In the genomic region with DNA sequence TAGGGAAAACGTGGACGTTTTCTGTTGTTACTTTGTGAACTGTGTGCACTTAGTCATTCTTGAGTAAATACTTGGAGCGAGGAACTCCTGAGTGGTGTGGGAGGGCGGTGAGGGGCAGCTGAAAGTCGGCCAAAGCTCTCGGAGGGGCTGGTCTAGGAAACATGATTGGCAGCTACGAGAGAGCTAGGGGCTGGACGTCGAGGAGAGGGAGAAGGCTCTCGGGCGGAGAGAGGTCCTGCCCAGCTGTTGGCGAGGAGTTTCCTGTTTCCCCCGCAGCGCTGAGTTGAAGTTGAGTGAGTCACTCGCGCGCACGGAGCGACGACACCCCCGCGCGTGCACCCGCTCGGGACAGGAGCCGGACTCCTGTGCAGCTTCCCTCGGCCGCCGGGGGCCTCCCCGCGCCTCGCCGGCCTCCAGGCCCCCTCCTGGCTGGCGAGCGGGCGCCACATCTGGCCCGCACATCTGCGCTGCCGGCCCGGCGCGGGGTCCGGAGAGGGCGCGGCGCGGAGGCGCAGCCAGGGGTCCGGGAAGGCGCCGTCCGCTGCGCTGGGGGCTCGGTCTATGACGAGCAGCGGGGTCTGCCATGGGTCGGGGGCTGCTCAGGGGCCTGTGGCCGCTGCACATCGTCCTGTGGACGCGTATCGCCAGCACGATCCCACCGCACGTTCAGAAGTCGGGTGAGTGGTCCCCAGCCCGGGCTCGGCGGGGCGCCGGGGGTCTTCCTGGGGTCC, we compare ENCODE assay signal across 1 cellular context.
A peak's percentile ranks its signal among the peaks of the same experiment; 100 is the strongest.
TF ChIP-seq lines count a peak whose summit lies in the region.

A gene (plus strand): TSS at position 301 of the 731 bp plus-strand sequence. CDS start 283 bp downstream, at position 584.

TF ChIP-seq in HepG2, 621 proteins besides CTCF, POLR2A, EP300 and RAD21 (continued from another document and continues in another):
- TF ChIP-seq, protein P1, sequence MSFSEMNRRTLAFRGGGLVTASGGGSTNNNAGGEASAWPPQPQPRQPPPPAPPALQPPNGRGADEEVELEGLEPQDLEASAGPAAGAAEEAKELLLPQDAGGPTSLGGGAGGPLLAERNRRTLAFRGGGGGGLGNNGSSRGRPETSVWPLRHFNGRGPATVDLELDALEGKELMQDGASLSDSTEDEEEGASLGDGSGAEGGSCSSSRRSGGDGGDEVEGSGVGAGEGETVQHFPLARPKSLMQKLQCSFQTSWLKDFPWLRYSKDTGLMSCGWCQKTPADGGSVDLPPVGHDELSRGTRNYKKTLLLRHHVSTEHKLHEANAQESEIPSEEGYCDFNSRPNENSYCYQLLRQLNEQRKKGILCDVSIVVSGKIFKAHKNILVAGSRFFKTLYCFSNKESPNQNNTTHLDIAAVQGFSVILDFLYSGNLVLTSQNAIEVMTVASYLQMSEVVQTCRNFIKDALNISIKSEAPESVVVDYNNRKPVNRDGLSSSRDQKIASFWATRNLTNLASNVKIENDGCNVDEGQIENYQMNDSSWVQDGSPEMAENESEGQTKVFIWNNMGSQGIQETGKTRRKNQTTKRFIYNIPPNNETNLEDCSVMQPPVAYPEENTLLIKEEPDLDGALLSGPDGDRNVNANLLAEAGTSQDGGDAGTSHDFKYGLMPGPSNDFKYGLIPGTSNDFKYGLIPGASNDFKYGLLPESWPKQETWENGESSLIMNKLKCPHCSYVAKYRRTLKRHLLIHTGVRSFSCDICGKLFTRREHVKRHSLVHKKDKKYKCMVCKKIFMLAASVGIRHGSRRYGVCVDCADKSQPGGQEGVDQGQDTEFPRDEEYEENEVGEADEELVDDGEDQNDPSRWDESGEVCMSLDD (CRISPR knock-in tag; IDR thresholded peaks at IDR 0.05; ENCODE audit: borderline replicate concordance), result peak; percentile 64; the same call in 1 of the 2 replicates
- TF ChIP-seq AHR (CRISPR knock-in tag; IDR thresholded peaks at IDR 0.05) (no peak), TSC22D2 (CRISPR knock-in tag; IDR thresholded peaks at IDR 0.05; ENCODE audit: borderline replicate concordance) (no peak), ZNF816 (CRISPR knock-in tag; IDR thresholded peaks at IDR 0.05; ENCODE audit: borderline replicate concordance) (peak; percentile 75), TAF15 (IDR thresholded peaks at IDR 0.05; ENCODE audit: low read depth, low read length, poor library complexity, severe bottlenecking) (no peak), SALL2 (CRISPR knock-in tag; IDR thresholded peaks at IDR 0.05) (peak; percentile 79; the same call in 1 of the 2 replicates), EED (CRISPR knock-in tag; IDR thresholded peaks at IDR 0.05) (no peak), SRSF1 (optimal IDR thresholded peaks at IDR 0.05; ENCODE audit: low read depth, low read length) (peak; percentile 31), CEBPB (IDR thresholded peaks at IDR 0.05; ENCODE audit: borderline replicate concordance, low read depth, low read length) (no peak), RAD51 (IDR thresholded peaks at IDR 0.05; ENCODE audit: borderline replicate concordance) (no peak), HDAC2 (CRISPR knock-in tag; IDR thresholded peaks at IDR 0.05) (peak; percentile 82), HHEX (CRISPR knock-in tag; IDR thresholded peaks at IDR 0.05) (peak; percentile 47; the same call in 1 of the 2 replicates), ZNF850 (CRISPR knock-in tag; conservative IDR thresholded peaks at IDR 0.05) (no peak), SMAD1 (CRISPR knock-in tag; IDR thresholded peaks at IDR 0.05; ENCODE audit: borderline replicate concordance, low read depth) (0 out of 2 replicates have a peak, but pooled peaks have one; percentile 12), PAF1 (CRISPR knock-in tag; IDR thresholded peaks at IDR 0.05) (0 out of 2 replicates have a peak, but pooled peaks have one; percentile 15), JUN (CRISPR knock-in tag; IDR thresholded peaks at IDR 0.05) (peak; percentile 94), ZKSCAN8 (CRISPR knock-in tag; IDR thresholded peaks at IDR 0.05; ENCODE audit: borderline replicate concordance) (peak; percentile 68; the same call in 1 of the 2 replicates), ZNF382 (CRISPR knock-in tag; IDR thresholded peaks at IDR 0.05; ENCODE audit: borderline replicate concordance) (no peak), GABPA (IDR thresholded peaks at IDR 0.05; ENCODE audit: low read depth, low read length) (no peak), GABPA (CRISPR knock-in tag; IDR thresholded peaks at IDR 0.05; ENCODE audit: low read depth) (peak; percentile 35; the same call in 1 of the 2 replicates), ZNF563 (CRISPR knock-in tag; IDR thresholded peaks at IDR 0.05) (peak; percentile 73), TOPORS (CRISPR knock-in tag; IDR thresholded peaks at IDR 0.05) (peak; percentile 82), FOXA1 (IDR thresholded peaks at IDR 0.05) (peak; percentile 78; the same call in 1 of the 2 replicates), FOXA1 (CRISPR knock-in tag; IDR thresholded peaks at IDR 0.05) (peak; percentile 93), KDM5B (CRISPR knock-in tag; IDR thresholded peaks at IDR 0.05; ENCODE audit: borderline replicate concordance) (no peak; the same call in none of the 2 replicates), PHF21A (CRISPR knock-in tag; IDR thresholded peaks at IDR 0.05) (peak; percentile 86), MXI1 (IDR thresholded peaks at IDR 0.05; ENCODE audit: borderline replicate concordance, low read depth, low read length) (peak; percentile 79; the same call in 2 of the 3 replicates), SIX4 (CRISPR knock-in tag; IDR thresholded peaks at IDR 0.05) (0 out of 2 replicates have a peak, but pooled peaks have one; percentile 33), GTF3A (CRISPR knock-in tag; conservative IDR thresholded peaks at IDR 0.05) (0 out of 2 replicates have a peak, but pooled peaks have one; percentile 9), STAT5B (CRISPR knock-in tag; IDR thresholded peaks at IDR 0.05) (peak; percentile 34; the same call in 1 of the 2 replicates), IRF2 (CRISPR knock-in tag; IDR thresholded peaks at IDR 0.05) (peak; percentile 88), ZNF670 (CRISPR knock-in tag; IDR thresholded peaks at IDR 0.05; ENCODE audit: borderline replicate concordance) (peak; percentile 73; the same call in 1 of the 2 replicates)
- TF ChIP-seq, protein P2, sequence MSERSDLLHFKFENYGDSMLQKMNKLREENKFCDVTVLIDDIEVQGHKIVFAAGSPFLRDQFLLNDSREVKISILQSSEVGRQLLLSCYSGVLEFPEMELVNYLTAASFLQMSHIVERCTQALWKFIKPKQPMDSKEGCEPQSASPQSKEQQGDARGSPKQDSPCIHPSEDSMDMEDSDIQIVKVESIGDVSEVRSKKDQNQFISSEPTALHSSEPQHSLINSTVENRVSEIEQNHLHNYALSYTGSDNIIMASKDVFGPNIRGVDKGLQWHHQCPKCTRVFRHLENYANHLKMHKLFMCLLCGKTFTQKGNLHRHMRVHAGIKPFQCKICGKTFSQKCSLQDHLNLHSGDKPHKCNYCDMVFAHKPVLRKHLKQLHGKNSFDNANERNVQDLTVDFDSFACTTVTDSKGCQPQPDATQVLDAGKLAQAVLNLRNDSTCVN (CRISPR knock-in tag; IDR thresholded peaks at IDR 0.05; ENCODE audit: borderline replicate concordance), result peak; percentile 72; the same call in 1 of the 2 replicates
- TF ChIP-seq, protein P3, sequence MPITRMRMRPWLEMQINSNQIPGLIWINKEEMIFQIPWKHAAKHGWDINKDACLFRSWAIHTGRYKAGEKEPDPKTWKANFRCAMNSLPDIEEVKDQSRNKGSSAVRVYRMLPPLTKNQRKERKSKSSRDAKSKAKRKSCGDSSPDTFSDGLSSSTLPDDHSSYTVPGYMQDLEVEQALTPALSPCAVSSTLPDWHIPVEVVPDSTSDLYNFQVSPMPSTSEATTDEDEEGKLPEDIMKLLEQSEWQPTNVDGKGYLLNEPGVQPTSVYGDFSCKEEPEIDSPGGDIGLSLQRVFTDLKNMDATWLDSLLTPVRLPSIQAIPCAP (CRISPR knock-in tag; IDR thresholded peaks at IDR 0.05; ENCODE audit: low read depth), result no peak
- TF ChIP-seq, protein P4, sequence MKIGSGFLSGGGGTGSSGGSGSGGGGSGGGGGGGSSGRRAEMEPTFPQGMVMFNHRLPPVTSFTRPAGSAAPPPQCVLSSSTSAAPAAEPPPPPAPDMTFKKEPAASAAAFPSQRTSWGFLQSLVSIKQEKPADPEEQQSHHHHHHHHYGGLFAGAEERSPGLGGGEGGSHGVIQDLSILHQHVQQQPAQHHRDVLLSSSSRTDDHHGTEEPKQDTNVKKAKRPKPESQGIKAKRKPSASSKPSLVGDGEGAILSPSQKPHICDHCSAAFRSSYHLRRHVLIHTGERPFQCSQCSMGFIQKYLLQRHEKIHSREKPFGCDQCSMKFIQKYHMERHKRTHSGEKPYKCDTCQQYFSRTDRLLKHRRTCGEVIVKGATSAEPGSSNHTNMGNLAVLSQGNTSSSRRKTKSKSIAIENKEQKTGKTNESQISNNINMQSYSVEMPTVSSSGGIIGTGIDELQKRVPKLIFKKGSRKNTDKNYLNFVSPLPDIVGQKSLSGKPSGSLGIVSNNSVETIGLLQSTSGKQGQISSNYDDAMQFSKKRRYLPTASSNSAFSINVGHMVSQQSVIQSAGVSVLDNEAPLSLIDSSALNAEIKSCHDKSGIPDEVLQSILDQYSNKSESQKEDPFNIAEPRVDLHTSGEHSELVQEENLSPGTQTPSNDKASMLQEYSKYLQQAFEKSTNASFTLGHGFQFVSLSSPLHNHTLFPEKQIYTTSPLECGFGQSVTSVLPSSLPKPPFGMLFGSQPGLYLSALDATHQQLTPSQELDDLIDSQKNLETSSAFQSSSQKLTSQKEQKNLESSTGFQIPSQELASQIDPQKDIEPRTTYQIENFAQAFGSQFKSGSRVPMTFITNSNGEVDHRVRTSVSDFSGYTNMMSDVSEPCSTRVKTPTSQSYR (CRISPR knock-in tag; IDR thresholded peaks at IDR 0.05; ENCODE audit: borderline replicate concordance), result peak; percentile 49; the same call in 1 of the 2 replicates
- TF ChIP-seq, protein P5, sequence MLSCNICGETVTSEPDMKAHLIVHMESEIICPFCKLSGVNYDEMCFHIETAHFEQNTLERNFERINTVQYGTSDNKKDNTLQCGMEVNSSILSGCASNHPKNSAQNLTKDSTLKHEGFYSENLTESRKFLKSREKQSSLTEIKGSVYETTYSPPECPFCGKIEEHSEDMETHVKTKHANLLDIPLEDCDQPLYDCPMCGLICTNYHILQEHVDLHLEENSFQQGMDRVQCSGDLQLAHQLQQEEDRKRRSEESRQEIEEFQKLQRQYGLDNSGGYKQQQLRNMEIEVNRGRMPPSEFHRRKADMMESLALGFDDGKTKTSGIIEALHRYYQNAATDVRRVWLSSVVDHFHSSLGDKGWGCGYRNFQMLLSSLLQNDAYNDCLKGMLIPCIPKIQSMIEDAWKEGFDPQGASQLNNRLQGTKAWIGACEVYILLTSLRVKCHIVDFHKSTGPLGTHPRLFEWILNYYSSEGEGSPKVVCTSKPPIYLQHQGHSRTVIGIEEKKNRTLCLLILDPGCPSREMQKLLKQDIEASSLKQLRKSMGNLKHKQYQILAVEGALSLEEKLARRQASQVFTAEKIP (CRISPR knock-in tag; IDR thresholded peaks at IDR 0.05; ENCODE audit: borderline replicate concordance), result no peak
- TF ChIP-seq, protein P6, sequence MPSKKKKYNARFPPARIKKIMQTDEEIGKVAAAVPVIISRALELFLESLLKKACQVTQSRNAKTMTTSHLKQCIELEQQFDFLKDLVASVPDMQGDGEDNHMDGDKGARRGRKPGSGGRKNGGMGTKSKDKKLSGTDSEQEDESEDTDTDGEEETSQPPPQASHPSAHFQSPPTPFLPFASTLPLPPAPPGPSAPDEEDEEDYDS (CRISPR knock-in tag; IDR thresholded peaks at IDR 0.05), result peak; percentile 96
- TF ChIP-seq, protein P7, sequence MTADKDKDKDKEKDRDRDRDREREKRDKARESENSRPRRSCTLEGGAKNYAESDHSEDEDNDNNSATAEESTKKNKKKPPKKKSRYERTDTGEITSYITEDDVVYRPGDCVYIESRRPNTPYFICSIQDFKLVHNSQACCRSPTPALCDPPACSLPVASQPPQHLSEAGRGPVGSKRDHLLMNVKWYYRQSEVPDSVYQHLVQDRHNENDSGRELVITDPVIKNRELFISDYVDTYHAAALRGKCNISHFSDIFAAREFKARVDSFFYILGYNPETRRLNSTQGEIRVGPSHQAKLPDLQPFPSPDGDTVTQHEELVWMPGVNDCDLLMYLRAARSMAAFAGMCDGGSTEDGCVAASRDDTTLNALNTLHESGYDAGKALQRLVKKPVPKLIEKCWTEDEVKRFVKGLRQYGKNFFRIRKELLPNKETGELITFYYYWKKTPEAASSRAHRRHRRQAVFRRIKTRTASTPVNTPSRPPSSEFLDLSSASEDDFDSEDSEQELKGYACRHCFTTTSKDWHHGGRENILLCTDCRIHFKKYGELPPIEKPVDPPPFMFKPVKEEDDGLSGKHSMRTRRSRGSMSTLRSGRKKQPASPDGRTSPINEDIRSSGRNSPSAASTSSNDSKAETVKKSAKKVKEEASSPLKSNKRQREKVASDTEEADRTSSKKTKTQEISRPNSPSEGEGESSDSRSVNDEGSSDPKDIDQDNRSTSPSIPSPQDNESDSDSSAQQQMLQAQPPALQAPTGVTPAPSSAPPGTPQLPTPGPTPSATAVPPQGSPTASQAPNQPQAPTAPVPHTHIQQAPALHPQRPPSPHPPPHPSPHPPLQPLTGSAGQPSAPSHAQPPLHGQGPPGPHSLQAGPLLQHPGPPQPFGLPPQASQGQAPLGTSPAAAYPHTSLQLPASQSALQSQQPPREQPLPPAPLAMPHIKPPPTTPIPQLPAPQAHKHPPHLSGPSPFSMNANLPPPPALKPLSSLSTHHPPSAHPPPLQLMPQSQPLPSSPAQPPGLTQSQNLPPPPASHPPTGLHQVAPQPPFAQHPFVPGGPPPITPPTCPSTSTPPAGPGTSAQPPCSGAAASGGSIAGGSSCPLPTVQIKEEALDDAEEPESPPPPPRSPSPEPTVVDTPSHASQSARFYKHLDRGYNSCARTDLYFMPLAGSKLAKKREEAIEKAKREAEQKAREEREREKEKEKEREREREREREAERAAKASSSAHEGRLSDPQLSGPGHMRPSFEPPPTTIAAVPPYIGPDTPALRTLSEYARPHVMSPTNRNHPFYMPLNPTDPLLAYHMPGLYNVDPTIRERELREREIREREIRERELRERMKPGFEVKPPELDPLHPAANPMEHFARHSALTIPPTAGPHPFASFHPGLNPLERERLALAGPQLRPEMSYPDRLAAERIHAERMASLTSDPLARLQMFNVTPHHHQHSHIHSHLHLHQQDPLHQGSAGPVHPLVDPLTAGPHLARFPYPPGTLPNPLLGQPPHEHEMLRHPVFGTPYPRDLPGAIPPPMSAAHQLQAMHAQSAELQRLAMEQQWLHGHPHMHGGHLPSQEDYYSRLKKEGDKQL (CRISPR knock-in tag; IDR thresholded peaks at IDR 0.05; ENCODE audit: low read depth), result peak; percentile 56; the same call in 1 of the 2 replicates
- TF ChIP-seq, protein P8, sequence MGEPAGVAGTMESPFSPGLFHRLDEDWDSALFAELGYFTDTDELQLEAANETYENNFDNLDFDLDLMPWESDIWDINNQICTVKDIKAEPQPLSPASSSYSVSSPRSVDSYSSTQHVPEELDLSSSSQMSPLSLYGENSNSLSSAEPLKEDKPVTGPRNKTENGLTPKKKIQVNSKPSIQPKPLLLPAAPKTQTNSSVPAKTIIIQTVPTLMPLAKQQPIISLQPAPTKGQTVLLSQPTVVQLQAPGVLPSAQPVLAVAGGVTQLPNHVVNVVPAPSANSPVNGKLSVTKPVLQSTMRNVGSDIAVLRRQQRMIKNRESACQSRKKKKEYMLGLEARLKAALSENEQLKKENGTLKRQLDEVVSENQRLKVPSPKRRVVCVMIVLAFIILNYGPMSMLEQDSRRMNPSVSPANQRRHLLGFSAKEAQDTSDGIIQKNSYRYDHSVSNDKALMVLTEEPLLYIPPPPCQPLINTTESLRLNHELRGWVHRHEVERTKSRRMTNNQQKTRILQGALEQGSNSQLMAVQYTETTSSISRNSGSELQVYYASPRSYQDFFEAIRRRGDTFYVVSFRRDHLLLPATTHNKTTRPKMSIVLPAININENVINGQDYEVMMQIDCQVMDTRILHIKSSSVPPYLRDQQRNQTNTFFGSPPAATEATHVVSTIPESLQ (CRISPR knock-in tag; conservative IDR thresholded peaks at IDR 0.05), result no peak
- TF ChIP-seq, protein P9, sequence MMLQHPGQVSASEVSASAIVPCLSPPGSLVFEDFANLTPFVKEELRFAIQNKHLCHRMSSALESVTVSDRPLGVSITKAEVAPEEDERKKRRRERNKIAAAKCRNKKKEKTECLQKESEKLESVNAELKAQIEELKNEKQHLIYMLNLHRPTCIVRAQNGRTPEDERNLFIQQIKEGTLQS (CRISPR knock-in tag; IDR thresholded peaks at IDR 0.05), result peak; percentile 88
